In genomic region chr1:158078569-158079080, GRCh38 we compare ENCODE assay signal across 26 cellular contexts.
DNase-seq lines count a peak whose midpoint lies in the region; ATAC-seq and TF ChIP-seq lines count a peak whose summit lies in the region.
"Had no signal": no experiment of that assay in that cellular context is flagged by ENCODE, and none has a peak within 500 bp of the region (broad histone marks: within the 10 kb centered on the region; RNA-seq: fewer than 3 reads in every experiment).

No MANE protein-coding gene starts in this region.

- peaks cover 29% of the 10 kb centered on the region for H3F3A ChIP-seq in neural progenitor cell (ENCODE audit: low read depth)

- H3K36me3 Mint-ChIP-seq in WTC11: peaks cover 30% of the 10 kb centered on the region
- peaks cover 36% of the 10 kb centered on the region for H3K36me3 Mint-ChIP-seq in neural progenitor cell
- H3K36me3 Mint-ChIP-seq: activated naive CD4-positive, alpha-beta T cell treated with anti-CD3 and anti-CD28 coated beads, Interleukin-2, amount 10 ng/mL, durations not matched to agents 7 days and 5 days had no signal

- H3K9ac ChIP-seq in HUES48 (ENCODE audit: low read depth, low read length) (no peak overlapping the region), neural progenitor cell (no peak overlapping the region)
- H3K9ac ChIP-seq: KMS-11 had no signal

- ATAC-seq in WTC11 (peak; percentile 11), HG03457 (IDR thresholded peaks at IDR 0.05; ENCODE audit: unreplicated experiment) (no peak)
- ATAC-seq: body of pancreas had no signal

- POLR2A ChIA-PET in WTC11 (lab: Charles Lee): interaction anchor here (0.5 kb wide), 1 partner anchor 9 kb away, joined by 3 read pairs; no protein-coding TSS in a partner anchor

- H3K27me3 Mint-ChIP-seq in WTC11 (ENCODE audit: low read depth): no peaks in the 10 kb centered on the region
- H3K27me3 Mint-ChIP-seq in neural progenitor cell (ENCODE audit: insufficient read depth, low read depth): no peaks in the 10 kb centered on the region

- H3K79me2 ChIP-seq in neural progenitor cell (ENCODE audit: low read depth): peaks cover 35% of the 10 kb centered on the region

- H4K20me1 ChIP-seq in neural progenitor cell (ENCODE audit: low read depth): peaks cover 48% of the 10 kb centered on the region

- H3K4me1 ChIP-seq in HUES48 (ENCODE audit: control insufficient read depth, insufficient read depth, low read length) (peaks cover 29% of the 10 kb centered on the region), neural progenitor cell (peaks cover 47% of the 10 kb centered on the region)
- H3K4me1 ChIP-seq: body of pancreas had no signal

- H3K4me2 ChIP-seq in neural progenitor cell: no peak overlapping the region
- H3K4me2 ChIP-seq: KMS-11 had no signal

- H2AFZ ChIP-seq in neural progenitor cell (replicated peaks): no peak overlapping the region

- H3K36me3 ChIP-seq in HUES48 (ENCODE audit: control insufficient read depth, insufficient read depth, low read length) (peaks cover 37% of the 10 kb centered on the region), neural progenitor cell (no peaks in the 10 kb centered on the region)

- DNase-seq in COR-L47 (lab: John Stamatoyannopoulos, UW) (peak; percentile 82), WTC11 (ENCODE audit: low spot score) (no peak), neural progenitor cell (ENCODE audit: low spot score) (no peak), NOMO-1 treated with dmso at 0.1 percent for 144 hours (lab: John Stamatoyannopoulos, UW; ENCODE audit: unreplicated experiment) (no peak), activated T-cell treated with anti-CD3 and anti-CD28 coated beads for 4 hours (no peak)
- DNase-seq: activated CD4-positive, alpha-beta T cell treated with anti-CD3 and anti-CD28 coated beads, Interleukin-2, amount 50 U/mL, for 48 hours; activated CD4-positive, CD25-positive, alpha-beta regulatory T cell treated with anti-CD3 and anti-CD28 coated beads, Interleukin-2, amount 50 U/mL, for 72 hours; activated naive CD4-positive, alpha-beta T cell treated with anti-CD3 and anti-CD28 coated beads, Interleukin-2, amount 10 ng/mL, durations not matched to agents 7 days and 5 days; body of pancreas; C1 segment of cervical spinal cord; cerebellar nuclear complex; DND-41; NCI-H146; NCI-H2107; NCI-H446; NCI-H774; nucleus accumbens; OCI-M1; stimulated activated CD4-positive, alpha-beta T cell treated with anti-CD3 and anti-CD28 coated beads, Interleukin-4, amount 100 ng/mL, for 24 hours; T-helper 2 cell; tibial artery had no signal

- H3K4me3 ChIP-seq in HUES48 (ENCODE audit: low read depth, low read length): no peak overlapping the region
- no peak overlapping the region for H3K4me3 ChIP-seq in neural progenitor cell
- H3K4me3 ChIP-seq: body of pancreas, tibial artery, vagina had no signal

- H3K9me3 Mint-ChIP-seq in WTC11 (no peaks in the 10 kb centered on the region), neural progenitor cell (no peaks in the 10 kb centered on the region)
- H3K9me3 Mint-ChIP-seq: activated naive CD4-positive, alpha-beta T cell treated with anti-CD3 and anti-CD28 coated beads, Interleukin-2, amount 10 ng/mL, durations not matched to agents 7 days and 5 days; activated T-helper 1 cell treated with anti-CD3 and anti-CD28 coated beads, Interleukin-12 subunit alpha, Interleukin-12 subunit beta, Interleukin-2, Interleukin-4 antibody, amounts not matched to agents 30 ng/mL and 10 ng/mL and 1 ng/mL, durations not matched to agents 14 hours and 24 hours and 36 hours had no signal

- peaks cover 47% of the 10 kb centered on the region for H3K4me1 Mint-ChIP-seq in WTC11
- peaks cover 45% of the 10 kb centered on the region for H3K4me1 Mint-ChIP-seq in neural progenitor cell
- H3K4me1 Mint-ChIP-seq: activated naive CD4-positive, alpha-beta T cell treated with anti-CD3 and anti-CD28 coated beads, Interleukin-2, amount 10 ng/mL, durations not matched to agents 7 days and 5 days had no signal

- CTCF ChIA-PET in WTC11 (lab: Charles Lee): interaction anchor here (1.4 to 6.4 kb wide), 10 partner anchors 9 to 115 kb away, joined by 3 to 47 read pairs (median 12); no protein-coding TSS in a partner anchor

- TF ChIP-seq CTCF in WTC11 (IDR thresholded peaks at IDR 0.05) (no peak), neural progenitor cell (IDR thresholded peaks at IDR 0.05) (no peak)

- H3K27ac Mint-ChIP-seq in WTC11 (peak overlapping the region; percentile 38), neural progenitor cell (peak overlapping the region; percentile 55)
- H3K27ac Mint-ChIP-seq: activated naive CD4-positive, alpha-beta T cell treated with anti-CD3 and anti-CD28 coated beads, Interleukin-2, amount 10 ng/mL, durations not matched to agents 7 days and 5 days; activated T-helper 1 cell treated with anti-CD3 and anti-CD28 coated beads, Interleukin-12 subunit alpha, Interleukin-12 subunit beta, Interleukin-2, Interleukin-4 antibody, amounts not matched to agents 30 ng/mL and 10 ng/mL and 1 ng/mL, durations not matched to agents 14 hours and 24 hours and 36 hours had no signal

- H3K4me3 Mint-ChIP-seq in WTC11: no peak overlapping the region
- H3K4me3 Mint-ChIP-seq in neural progenitor cell: no peak overlapping the region
- H3K4me3 Mint-ChIP-seq: activated naive CD4-positive, alpha-beta T cell treated with anti-CD3 and anti-CD28 coated beads, Interleukin-2, amount 10 ng/mL, durations not matched to agents 7 days and 5 days; activated T-helper 1 cell treated with anti-CD3 and anti-CD28 coated beads, Interleukin-12 subunit alpha, Interleukin-12 subunit beta, Interleukin-2, Interleukin-4 antibody, amounts not matched to agents 30 ng/mL and 10 ng/mL and 1 ng/mL, durations not matched to agents 14 hours and 24 hours and 36 hours had no signal

- H3K27ac ChIP-seq in HUES48 (ENCODE audit: low read depth, low read length) (peak overlapping the region; percentile 15), neural progenitor cell (no peak overlapping the region)
- H3K27ac ChIP-seq: body of pancreas, KMS-11, tibial artery, vagina had no signal

- no peaks in the 10 kb centered on the region for H3K27me3 ChIP-seq in HUES48 (ENCODE audit: control insufficient read depth, insufficient read depth, low read length)
- H3K27me3 ChIP-seq in neural progenitor cell: no peaks in the 10 kb centered on the region
- H3K27me3 ChIP-seq: body of pancreas, tibial artery, vagina had no signal

- no peaks in the 10 kb centered on the region for H3K9me3 ChIP-seq in HUES48 (ENCODE audit: control insufficient read depth, insufficient read depth, low read length)
- no peaks in the 10 kb centered on the region for H3K9me3 ChIP-seq in neural progenitor cell (ENCODE audit: low read depth)
- H3K9me3 ChIP-seq: body of pancreas, tibial artery, vagina had no signal

TF ChIP-seq in WTC11, 78 proteins besides CTCF, POLR2A, EP300 and RAD21:
- TF ChIP-seq ZNF263 (CRISPR knock-in tag; IDR thresholded peaks at IDR 0.05; ENCODE audit: low read depth) (no peak), CDX4 (CRISPR knock-in tag; IDR thresholded peaks at IDR 0.05; ENCODE audit: borderline replicate concordance) (no peak), ATF3 (CRISPR knock-in tag; conservative IDR thresholded peaks at IDR 0.05) (no peak), ZNF671 (CRISPR knock-in tag; IDR thresholded peaks at IDR 0.05) (no peak), KAT7 (CRISPR knock-in tag; IDR thresholded peaks at IDR 0.05; ENCODE audit: borderline replicate concordance) (no peak), NR3C1 (CRISPR knock-in tag; conservative IDR thresholded peaks at IDR 0.05; ENCODE audit: low read depth) (no peak), ZBTB21 (CRISPR knock-in tag; IDR thresholded peaks at IDR 0.05; ENCODE audit: borderline replicate concordance) (no peak), MYBL2 (CRISPR knock-in tag; IDR thresholded peaks at IDR 0.05) (no peak)
